ENCODE assay signal across 1 cellular context in the genomic region with DNA sequence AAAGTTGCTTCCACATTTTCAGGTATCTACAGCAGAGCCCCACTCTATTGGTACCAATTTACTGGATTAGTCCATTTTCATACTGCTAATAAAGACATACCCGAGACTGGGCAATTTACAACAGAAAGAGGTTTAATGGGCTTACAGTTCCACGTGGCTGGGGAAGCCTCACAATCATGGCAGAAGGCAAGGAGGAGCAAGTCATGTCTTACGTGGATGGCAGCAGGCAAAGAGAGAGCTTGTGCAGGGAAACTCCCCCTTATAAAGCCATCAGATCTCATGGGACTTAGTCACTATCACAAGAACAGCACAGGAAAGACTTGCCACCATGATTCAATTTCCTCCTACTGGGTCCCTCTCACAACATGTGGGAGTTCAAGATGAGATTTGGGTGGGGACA.
TF ChIP-seq lines count a peak whose summit lies in the region.

No MANE protein-coding gene starts in this region.

TF ChIP-seq in K562, 482 proteins besides CTCF, POLR2A, EP300 and RAD21:
- TF ChIP-seq ZNF431 (CRISPR knock-in tag; IDR thresholded peaks at IDR 0.05): peak; percentile 92
